In genomic region chr3:49007771-49008528, GRCh38 we compare ENCODE assay signal across 8 cellular contexts. TPM values are rescaled to one million over a fixed set of nuclear protein-coding genes. Genes with fewer than 3 reads are reported as not detected.
DNase-seq lines count a peak whose midpoint lies in the region; ATAC-seq lines count a peak whose summit lies in the region.

No MANE protein-coding gene starts in this region.

- H3K36me3 ChIP-seq in NT2/D1 (ENCODE audit: insufficient read depth, insufficient read length, low read length): peaks cover 39% of the 10 kb centered on the region

- peak overlapping the region; percentile 100 for H3K9ac ChIP-seq in NT2/D1 (ENCODE audit: insufficient read length, low read depth)

- peak; percentile 38 for ATAC-seq in GM19043 (IDR thresholded peaks at IDR 0.05; ENCODE audit: low read depth, unreplicated experiment)
- ATAC-seq in HG03354 (IDR thresholded peaks at IDR 0.05; ENCODE audit: poor library complexity, severe bottlenecking, unreplicated experiment): peak; percentile 31

- DNase-seq in AML-193 (lab: John Stamatoyannopoulos, UW): peak; percentile 81 to 83
- peak; percentile 75 for DNase-seq in NT2/D1 (ENCODE audit: low read depth, low spot score)
- DNase-seq in activated T-cell treated with anti-CD3 and anti-CD28 coated beads for 1 hour (ENCODE audit: low read depth): peak; percentile 84
- peak; percentile 90 for DNase-seq in epidermal melanocyte (ENCODE audit: insufficient read length, low spot score)
- DNase-seq in stimulated activated CD8-positive, alpha-beta memory T cell treated with anti-CD3 and anti-CD28 coated beads, Interleukin-4, amount 100 ng/mL, for 24 hours (ENCODE audit: low read depth): peak; percentile 75

- H3K27me3 ChIP-seq in NT2/D1 (ENCODE audit: insufficient read depth, insufficient read length): no peaks in the 10 kb centered on the region
- H3K27me3 ChIP-seq in mononuclear cell (ENCODE audit: insufficient read depth, low read length): no peaks in the 10 kb centered on the region

- H3K4me1 ChIP-seq in NT2/D1 (ENCODE audit: insufficient read depth, insufficient read length) (peaks cover 8% of the 10 kb centered on the region), mononuclear cell (ENCODE audit: insufficient read depth, low read length) (peaks cover 23% of the 10 kb centered on the region)

- H3K9me3 ChIP-seq in NT2/D1 (ENCODE audit: insufficient read depth, low read length): no peaks in the 10 kb centered on the region
- H3K9me3 ChIP-seq in mononuclear cell (ENCODE audit: low read depth, low read length): no peaks in the 10 kb centered on the region

- H3K4me3 ChIP-seq in NT2/D1 (ENCODE audit: insufficient read length, low read depth) (peak overlapping the region; percentile 99), mononuclear cell (ENCODE audit: low read length) (peak overlapping the region; percentile 73)

RNA-seq across cellular contexts. Expression of gene WDR6, which starts 0.8 kb away (rescaled TPM):
- 31.9 TPM for total RNA-seq in mononuclear cell

RNA-seq across cellular contexts. Expression of gene DALRD3, which starts 10.4 kb away (rescaled TPM):
- 16.3 TPM for total RNA-seq in mononuclear cell

RNA-seq across cellular contexts. Expression of gene NDUFAF3, which starts 14.0 kb away (rescaled TPM):
- total RNA-seq in mononuclear cell: 27.9 TPM

RNA-seq across cellular contexts. Expression of gene P4HTM, which starts 17.9 kb away (rescaled TPM):
- 18.6 TPM for total RNA-seq in mononuclear cell

RNA-seq across cellular contexts. Expression of gene IMPDH2, which starts 21.2 kb away (rescaled TPM):
- 81.5 TPM for total RNA-seq in mononuclear cell

Comparison
In these comparisons a context has a peak if more than half of its experiments do, and no peak if none do; other contexts are left out.
1. Peak in every context shown above with its lines: DNase-seq, ATAC-seq and H3K4me3 ChIP-seq.